13 cellular contexts compared by ENCODE assay signal in genomic region chrX:13093489-13094140, GRCh38. TPM values are rescaled to one million over a fixed set of nuclear protein-coding genes. Genes with fewer than 3 reads are reported as not detected.
DNase-seq lines count a peak whose midpoint lies in the region; ATAC-seq and TF ChIP-seq lines count a peak whose summit lies in the region.
"Had no signal": no experiment of that assay in that cellular context is flagged by ENCODE, and none has a peak within 500 bp of the region (broad histone marks: within the 10 kb centered on the region; RNA-seq: fewer than 3 reads in every experiment).

No MANE protein-coding gene starts in this region.

- H3K9me3 Mint-ChIP-seq in chondrocyte (ENCODE audit: low read depth) = peaks cover 6% of the 10 kb centered on the region
- peaks cover 1 to 4% of the 10 kb centered on the region in 2 donors for H3K9me3 Mint-ChIP-seq in stimulated activated naive B cell treated with anti-CD40 and anti-IgM and Interleukin-4, amounts not matched to agents 10 μg/mL and 1 μg/mL and 100 μg/mL, for 72 hours

- no peaks in the 10 kb centered on the region for H3K27me3 Mint-ChIP-seq in T-helper 17 cell
- H3K27me3 Mint-ChIP-seq in chondrocyte (ENCODE audit: low read depth) = no peaks in the 10 kb centered on the region
- H3K27me3 Mint-ChIP-seq in stimulated activated naive B cell treated with anti-CD40 and anti-IgM and Interleukin-4, amounts not matched to agents 10 μg/mL and 1 μg/mL and 100 μg/mL, for 72 hours = peaks cover 0 to 18% of the 10 kb centered on the region in 2 donors

- H3K36me3 Mint-ChIP-seq in T-helper 17 cell (ENCODE audit: low read depth) = no peaks in the 10 kb centered on the region
- H3K36me3 Mint-ChIP-seq in chondrocyte (ENCODE audit: low read depth) = peaks cover 1% of the 10 kb centered on the region
- peaks cover 0 to 14% of the 10 kb centered on the region in 2 donors for H3K36me3 Mint-ChIP-seq in stimulated activated naive B cell treated with anti-CD40 and anti-IgM and Interleukin-4, amounts not matched to agents 10 μg/mL and 1 μg/mL and 100 μg/mL, for 72 hours

- no peak for TF ChIP-seq CTCF in chondrocyte (IDR thresholded peaks at IDR 0.05)

- peak; percentile 75 to 78 for ATAC-seq in activated CD4-positive, CD25-positive, alpha-beta regulatory T cell treated with anti-CD3 and anti-CD28 coated beads, Interleukin-2, amount 50 U/mL, for 24 hours
- ATAC-seq in T-helper 17 cell (peak; percentile 13), GM18909 (IDR thresholded peaks at IDR 0.05; ENCODE audit: poor library complexity, unreplicated experiment) (no peak), GM18517 (IDR thresholded peaks at IDR 0.05; ENCODE audit: unreplicated experiment) (no peak), HG03108 (IDR thresholded peaks at IDR 0.05; ENCODE audit: unreplicated experiment) (no peak)
- no peak for ATAC-seq in stimulated activated naive B cell treated with anti-CD40 and anti-IgM and Interleukin-4, amounts not matched to agents 10 μg/mL and 1 μg/mL and 100 μg/mL, for 72 hours (replicated peaks)

- DNase-seq in activated CD4-positive, CD25-positive, alpha-beta regulatory T cell treated with anti-CD3 and anti-CD28 coated beads, Interleukin-2, amount 50 U/mL, for 72 hours = no peak
- DNase-seq in T-helper 17 cell (peak in 1 of 3 donors; percentile 8), chondrocyte (ENCODE audit: low spot score) (no peak)
- DNase-seq in stimulated activated naive B cell treated with anti-CD40 and anti-IgM and Interleukin-4, amounts not matched to agents 10 μg/mL and 1 μg/mL and 100 μg/mL, for 72 hours = no peak
- DNase-seq: DMS153 had no signal

- H3K4me3 Mint-ChIP-seq in T-helper 17 cell (peak overlapping the region; percentile 76), chondrocyte (ENCODE audit: unreplicated experiment) (no peak overlapping the region)
- H3K4me3 Mint-ChIP-seq in stimulated activated naive B cell treated with anti-CD40 and anti-IgM and Interleukin-4, amounts not matched to agents 10 μg/mL and 1 μg/mL and 100 μg/mL, for 72 hours = peak overlapping the region in 1 of 2 donors; percentile 36

- H3K27ac Mint-ChIP-seq in T-helper 17 cell (peak overlapping the region; percentile 99), chondrocyte (ENCODE audit: unreplicated experiment) (peak overlapping the region; percentile 88)
- H3K27ac Mint-ChIP-seq in stimulated activated naive B cell treated with anti-CD40 and anti-IgM and Interleukin-4, amounts not matched to agents 10 μg/mL and 1 μg/mL and 100 μg/mL, for 72 hours = peak overlapping the region; percentile 95

- no peaks in the 10 kb centered on the region for H3K9me3 ChIP-seq in T-helper 17 cell (ENCODE audit: control insufficient read depth, low read length, poor library complexity, severe bottlenecking)

- H3K4me1 Mint-ChIP-seq in T-helper 17 cell = peaks cover 31% of the 10 kb centered on the region
- peaks cover 47% of the 10 kb centered on the region for H3K4me1 Mint-ChIP-seq in chondrocyte (ENCODE audit: low read depth)
- peaks cover 29 to 58% of the 10 kb centered on the region in 2 donors for H3K4me1 Mint-ChIP-seq in stimulated activated naive B cell treated with anti-CD40 and anti-IgM and Interleukin-4, amounts not matched to agents 10 μg/mL and 1 μg/mL and 100 μg/mL, for 72 hours

RNA-seq across cellular contexts. Expression of gene FAM9C, which starts 49.2 kb away (rescaled TPM):
- total RNA-seq in T-helper 17 cell (not detected), chondrocyte (not detected in 3 replicates)
- total RNA-seq: A172, kidney epithelial cell, LHCN-M2, osteoblast had no signal

Comparison
In these comparisons a context has a peak if more than half of its experiments do, and no peak if none do; other contexts are left out.
1. ATAC-seq: peak in activated CD4-positive, CD25-positive, alpha-beta regulatory T cell treated with anti-CD3 and anti-CD28 coated beads, Interleukin-2, amount 50 U/mL, for 24 hours (2 of 2) and T-helper 17 cell (single experiment); none in stimulated activated naive B cell treated with anti-CD40 and anti-IgM and Interleukin-4, amounts not matched to agents 10 μg/mL and 1 μg/mL and 100 μg/mL, for 72 hours (0 of 2), GM18909 (single experiment), GM18517 (single experiment) and HG03108 (single experiment).
2. Peak in every context shown above with its lines, with median percentiles within 50 percentile points of each other: H3K27ac Mint-ChIP-seq.